In genomic region chr19:12922959-12923358, GRCh38 we compare ENCODE assay signal across 29 cellular contexts. TPM values are rescaled to one million over a fixed set of nuclear protein-coding genes. Genes with fewer than 3 reads are reported as not detected.
"Had no signal": no experiment of that assay in that cellular context is flagged by ENCODE, and none has a peak within 500 bp of the region (broad histone marks: within the 10 kb centered on the region; RNA-seq: fewer than 3 reads in every experiment).

No MANE protein-coding gene starts in this region.

- H3K4me3 Mint-ChIP-seq: activated B cell treated with CpG ODN at 0.5 μM for 24 hours; activated naive CD4-positive, alpha-beta T cell treated with anti-CD3 and anti-CD28 coated beads, Interleukin-2, amount 10 ng/mL, durations not matched to agents 7 days and 5 days; activated naive CD8-positive, alpha-beta T cell treated with anti-CD3 and anti-CD28 coated beads for 36 hours; activated T-cell treated with anti-CD3 and anti-CD28 coated beads, Interleukin-2, amount 50 U/mL, for 72 hours; T-cell had no signal

- H3K27ac ChIP-seq: KMS-11, SK-N-MC had no signal

- DNase-seq: activated B cell treated with CpG ODN at 0.5 μM for 24 hours; activated CD4-positive, alpha-beta T cell treated with anti-CD3 and anti-CD28 coated beads, Interleukin-2, amount 50 U/mL, for 4 hours; activated CD8-positive, alpha-beta memory T cell treated with anti-CD3 and anti-CD28 coated beads for 24 hours; activated gamma-delta T cell treated with Interleukin-2 at 50 U/mL for 16 hours; activated naive CD4-positive, alpha-beta T cell treated with anti-CD3 and anti-CD28 coated beads, Interleukin-2, amount 10 ng/mL, durations not matched to agents 7 days and 5 days; activated naive CD8-positive, alpha-beta T cell treated with anti-CD3 and anti-CD28 coated beads for 36 hours; activated T-cell treated with anti-CD3 and anti-CD28 coated beads, Interleukin-2, amount 50 U/mL, for 72 hours; cerebellar nuclear complex; NCI-H1092; NCI-H1417; NCI-H1694; NCI-H2029; NCI-H2107; NCI-H2171 treated with DMSO at 0.1 percent for 48 hours; NCI-H345; NCI-H510A; NCI-H526 treated with DMSO at 0.1 percent for 48 hours; NCI-H82; NK-92 treated with Interleukin-12 subunit alpha and Interleukin-12 subunit beta, amount 100 ng/mL, for 24 hours; OCI-M1; RPMI8226; T-cell had no signal

- H3K9me3 Mint-ChIP-seq: activated B cell treated with CpG ODN at 0.5 μM for 24 hours; activated naive CD8-positive, alpha-beta T cell treated with anti-CD3 and anti-CD28 coated beads for 36 hours; activated T-cell treated with anti-CD3 and anti-CD28 coated beads, Interleukin-2, amount 50 U/mL, for 72 hours; activated T-helper 2 cell treated with anti-CD3 and anti-CD28 coated beads, Interferon-gamma antibody, Interleukin-2, Interleukin-4, amounts not matched to agents 10 μg/mL and 5 μg/mL and 100 μg/mL, durations not matched to agents 14 hours and 24 hours and 36 hours; T-cell had no signal

- H3K27me3 Mint-ChIP-seq: activated B cell treated with CpG ODN at 0.5 μM for 24 hours, IgD-negative memory B cell, T-cell had no signal

- H3K9ac ChIP-seq: KMS-11 had no signal

- H3K27ac Mint-ChIP-seq: activated B cell treated with CpG ODN at 0.5 μM for 24 hours; activated naive CD4-positive, alpha-beta T cell treated with anti-CD3 and anti-CD28 coated beads, Interleukin-2, amount 10 ng/mL, durations not matched to agents 7 days and 5 days; activated naive CD8-positive, alpha-beta T cell treated with anti-CD3 and anti-CD28 coated beads for 36 hours; activated T-cell treated with anti-CD3 and anti-CD28 coated beads, Interleukin-2, amount 50 U/mL, for 72 hours; activated T-helper 2 cell treated with anti-CD3 and anti-CD28 coated beads, Interferon-gamma antibody, Interleukin-2, Interleukin-4, amounts not matched to agents 10 μg/mL and 5 μg/mL and 100 μg/mL, durations not matched to agents 14 hours and 24 hours and 36 hours; T-cell had no signal

- ATAC-seq: activated T-cell treated with anti-CD3 and anti-CD28 coated beads, Interleukin-2, amount 50 U/mL, for 72 hours; Panc1; Right ventricle myocardium inferior; T-cell had no signal

- H3K4me3 ChIP-seq: SK-N-MC had no signal

- H3K4me2 ChIP-seq: KMS-11 had no signal

RNA-seq across cellular contexts. Expression of gene SYCE2, which starts 3.9 kb away (rescaled TPM):
- total RNA-seq: activated B cell treated with CpG ODN at 0.5 μM for 24 hours, cardiac septum, Right ventricle myocardium inferior had no signal
- polyA plus RNA-seq: IgD-negative memory B cell had no signal
